Comparison of ENCODE assay signal across 23 cellular contexts in the genomic region with DNA sequence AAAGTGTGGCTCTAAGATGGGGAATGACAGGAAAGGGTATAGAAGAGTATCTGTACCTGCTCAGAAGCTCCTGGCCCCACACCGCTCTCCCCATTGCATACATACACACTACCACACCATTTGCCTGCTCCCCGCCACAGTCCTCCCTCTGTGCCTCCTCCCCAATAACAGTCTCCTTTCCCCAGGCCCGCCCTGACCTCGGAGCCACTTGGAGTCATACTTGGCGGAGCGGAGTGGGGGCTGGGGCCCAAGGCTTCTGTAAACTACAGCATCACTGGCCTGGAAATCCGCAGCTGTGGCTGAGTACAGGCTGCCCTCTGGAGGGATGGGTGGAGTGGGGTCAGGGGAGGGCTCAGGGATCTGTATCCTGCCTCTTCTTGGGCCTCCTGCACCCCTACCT. TPM values are rescaled to one million over a fixed set of nuclear protein-coding genes. Genes with fewer than 3 reads are reported as not detected.
DNase-seq lines count a peak whose midpoint lies in the region; ATAC-seq, FAIRE-seq and TF ChIP-seq lines count a peak whose summit lies in the region.
"Had no signal": no experiment of that assay in that cellular context is flagged by ENCODE, and none has a peak within 500 bp of the region (broad histone marks: within the 10 kb centered on the region; RNA-seq: fewer than 3 reads in every experiment).

No MANE protein-coding gene starts in this region.

- H3K4me3 ChIP-seq in H7 (ENCODE audit: insufficient read depth, low read depth, low read length): no peak overlapping the region
- H3K4me3 ChIP-seq in bronchial epithelial cell (ENCODE audit: low read depth, low read length): no peak overlapping the region
- no peak overlapping the region for H3K4me3 ChIP-seq in neuronal stem cell (ENCODE audit: low read length in 2 of 2)
- no peak overlapping the region for H3K4me3 ChIP-seq in gastrocnemius medialis

- H3K9me3 ChIP-seq in neuronal stem cell (replicated peaks in 1 of 2; ENCODE audit: control insufficient read depth in 2 of 2, insufficient read depth in 1 of 2, low read depth in 1 of 2, low read length in 2 of 2): no peaks in the 10 kb centered on the region
- H3K9me3 ChIP-seq in gastrocnemius medialis: no peaks in the 10 kb centered on the region

- in situ Hi-C loops in gastrocnemius medialis (cut with MboI; ENCODE audit: low sequenced_read_pairs in 4 of 4): no loop called here

- H3K36me3 ChIP-seq in H7 (replicated peaks; ENCODE audit: control insufficient read depth, insufficient read depth, low read length): peaks cover 4% of the 10 kb centered on the region
- no peaks in the 10 kb centered on the region for H3K36me3 ChIP-seq in bronchial epithelial cell (ENCODE audit: control insufficient read depth, insufficient read depth, low read length)
- peaks cover 44 to 80% of the 10 kb centered on the region in 2 donors for H3K36me3 ChIP-seq in neuronal stem cell (replicated peaks in 1 of 2; ENCODE audit: control insufficient read depth in 2 of 2, insufficient read depth in 2 of 2, low read length in 2 of 2)
- peaks cover 0 to 76% of the 10 kb centered on the region in 2 donors for H3K36me3 ChIP-seq in gastrocnemius medialis

- WGBS in neuronal stem cell (ENCODE audit: extremely low coverage in 2 of 2, insufficient read length in 2 of 2, insufficient replicate concordance in 1 of 2), 2 donors: no CpG with 5 or more reads among the region's 7 CpGs

- no peak overlapping the region for H3K18ac ChIP-seq in neuronal stem cell (ENCODE audit: low read length)

- H4K8ac ChIP-seq in neuronal stem cell (ENCODE audit: low read depth, low read length): peak overlapping the region; percentile 82

- H3K27ac ChIP-seq in neuronal stem cell (replicated peaks; ENCODE audit: low read length): no peak overlapping the region
- peak overlapping the region in 3 of 4 donors; percentile 24 to 98 (median 43) for H3K27ac ChIP-seq in gastrocnemius medialis

- no peak for TF ChIP-seq POLR2A in gastrocnemius medialis (IDR thresholded peaks at IDR 0.05)

- no peak overlapping the region for H2AK5ac ChIP-seq in neuronal stem cell (ENCODE audit: low read depth, low read length)

- H2AFZ ChIP-seq in neuronal stem cell (ENCODE audit: low read length): no peak overlapping the region

- FAIRE-seq in bronchial epithelial cell (lab: Jason Lieb, UNC): peak; percentile 52
- FAIRE-seq: GM12891, H54 had no signal

- ATAC-seq in gastrocnemius medialis (no peak), HG02610 (IDR thresholded peaks at IDR 0.05; ENCODE audit: unreplicated experiment) (no peak)
- ATAC-seq: HCT116 had no signal

- no peak overlapping the region for H3K4me2 ChIP-seq in neuronal stem cell (ENCODE audit: insufficient read depth, low read length, poor library complexity, severe bottlenecking)

- no peak overlapping the region for H3K9ac ChIP-seq in neuronal stem cell (ENCODE audit: low read depth, low read length, poor library complexity)

- H2BK5ac ChIP-seq in neuronal stem cell (ENCODE audit: low read length): no peak overlapping the region

- no peak overlapping the region for H3K4ac ChIP-seq in neuronal stem cell (ENCODE audit: low read length)

- H3K4me1 ChIP-seq in neuronal stem cell (ENCODE audit: control insufficient read depth in 2 of 2, insufficient read depth in 1 of 2, low read depth in 1 of 2, low read length in 2 of 2) (peaks cover 2 to 5% of the 10 kb centered on the region in 2 donors), gastrocnemius medialis (peaks cover 25 to 33% of the 10 kb centered on the region in 2 donors)

- no peak overlapping the region for H2BK120ac ChIP-seq in neuronal stem cell (ENCODE audit: low read depth, low read length)

- H3K27me3 ChIP-seq in H7 (ENCODE audit: control insufficient read depth, insufficient read depth, low read length) (peaks cover 24% of the 10 kb centered on the region), bronchial epithelial cell (ENCODE audit: control insufficient read depth, insufficient read depth, low read length) (no peaks in the 10 kb centered on the region), neuronal stem cell (ENCODE audit: control insufficient read depth in 3 of 3, insufficient read depth in 3 of 3, low read depth in 1 of 3, low read length in 3 of 3) (peaks cover 0 to 14% (median 0%) of the 10 kb centered on the region in 3 experiments), gastrocnemius medialis (no peaks in the 10 kb centered on the region)

- H3K79me1 ChIP-seq in neuronal stem cell (ENCODE audit: low read depth, low read length): peaks cover 1% of the 10 kb centered on the region

- no peak overlapping the region for H4K91ac ChIP-seq in neuronal stem cell (ENCODE audit: low read depth, low read length, poor library complexity)

- intact Hi-C loops in gastrocnemius medialis (cut with DNase I; ENCODE audit: low total_unique reads): no loop called here

- peak; percentile 13 for DNase-seq in H7
- DNase-seq in bronchial epithelial cell (ENCODE audit: low read depth): no peak
- no peak for DNase-seq in neuronal stem cell (ENCODE audit: low spot score)
- peak in 1 of 2 donors; percentile 31 for DNase-seq in gastrocnemius medialis
- no peak for DNase-seq in stimulated activated CD4-positive, alpha-beta T cell treated with anti-CD3 and anti-CD28 coated beads, Interleukin-4, amount 100 ng/mL, for 4 hours
- DNase-seq in NCI-H526 (lab: John Stamatoyannopoulos, UW): no peak
- DNase-seq: C1 segment of cervical spinal cord; Calu3; CD4-positive, alpha-beta memory T cell; COR-L47; DMS53; DMS79 treated with DMSO at 0.1 percent for 48 hours; GF-D8; GOT3 had no signal

- TF ChIP-seq CTCF in bronchial epithelial cell (IDR thresholded peaks at IDR 0.05; ENCODE audit: insufficient read depth, low read length, severe bottlenecking): no peak
- TF ChIP-seq CTCF in gastrocnemius medialis (IDR thresholded peaks at IDR 0.05 in 4 of 5, conservative IDR thresholded peaks at IDR 0.05 in 1 of 5): no peak

- H2BK15ac ChIP-seq in neuronal stem cell (ENCODE audit: low read length): no peak overlapping the region

- H3K14ac ChIP-seq in neuronal stem cell (ENCODE audit: low read length): no peak overlapping the region

- no peak overlapping the region for H2BK12ac ChIP-seq in neuronal stem cell (ENCODE audit: low read length)

- no peak overlapping the region for H3K23ac ChIP-seq in neuronal stem cell (ENCODE audit: low read depth, low read length, poor library complexity)

RNA-seq across cellular contexts. Expression of gene SEMA6C, which starts 8.6 kb away (rescaled TPM):
- 6.1 and 8.0 TPM in 2 replicates for total RNA-seq in H7 (2014; rRNA removed; shearing (Covaris generic))
- total RNA-seq in bronchial epithelial cell: 0.38 and 0.53 TPM in 2 replicates
- 15.6 TPM for polyA plus RNA-seq in neuronal stem cell (2013, experiment 1 of 2)
- 17.4 TPM for polyA plus RNA-seq in neuronal stem cell (2013, experiment 2 of 2)
- total RNA-seq in gastrocnemius medialis: 100 to 1,000 TPM in 2 of 4 donors, 10 to 100 TPM in 2; 51.5 to 121 (median 108) TPM

RNA-seq across cellular contexts. Expression of gene TNFAIP8L2, which starts 18.7 kb away (rescaled TPM):
- 0.14 and 0.15 TPM in 2 replicates for total RNA-seq in H7 (2014; rRNA removed; shearing (Covaris generic))
- not detected in 2 replicates for total RNA-seq in bronchial epithelial cell
- polyA plus RNA-seq in neuronal stem cell (2013, experiment 1 of 2): not detected
- polyA plus RNA-seq in neuronal stem cell (2013, experiment 2 of 2): not detected
- total RNA-seq in gastrocnemius medialis: 1 to 10 TPM in 3 of 4 donors, not detected in 1; 1.1 to 3.1 (median 1.4) TPM
- total RNA-seq: A172, A673, Calu3, Daoy, G401 had no signal
- polyA plus RNA-seq: BJ had no signal

RNA-seq across cellular contexts. Expression of gene LYSMD1, which starts 27.9 kb away (rescaled TPM):
- 20.0 and 22.5 TPM in 2 replicates for total RNA-seq in H7 (2014; rRNA removed; shearing (Covaris generic))
- 5.0 and 8.6 TPM in 2 replicates for total RNA-seq in bronchial epithelial cell
- 7.6 TPM for polyA plus RNA-seq in neuronal stem cell (2013, experiment 1 of 2)
- polyA plus RNA-seq in neuronal stem cell (2013, experiment 2 of 2): 6.8 TPM
- total RNA-seq in gastrocnemius medialis: 10 to 100 TPM; 11.4 to 14.6 (median 13.7) TPM

RNA-seq across cellular contexts. Expression of gene SCNM1, which starts 28.2 kb away (rescaled TPM):
- 76.1 and 78.8 TPM in 2 replicates for total RNA-seq in H7 (2014; rRNA removed; shearing (Covaris generic))
- total RNA-seq in bronchial epithelial cell (19.7 and 34.9 TPM in 2 replicates), gastrocnemius medialis (10 to 100 TPM; 17.7 to 56.1 (median 35.6) TPM)
- polyA plus RNA-seq in neuronal stem cell (2013, experiment 1 of 2): 38.6 TPM
- 37.5 TPM for polyA plus RNA-seq in neuronal stem cell (2013, experiment 2 of 2)

RNA-seq across cellular contexts. Expression of gene TMOD4, which starts 38.0 kb away (rescaled TPM):
- 0.80 TPM in 1 of 2 replicates, not detected in the other for total RNA-seq in H7 (2014; rRNA removed; shearing (Covaris generic))
- total RNA-seq in bronchial epithelial cell (not detected in 2 replicates), gastrocnemius medialis (100 to 1,000 TPM in 3 of 4 donors, 10 to 100 TPM in 1; 58.3 to 315 (median 188) TPM)
- 0.24 TPM for polyA plus RNA-seq in neuronal stem cell (2013, experiment 1 of 2)
- 0.33 TPM for polyA plus RNA-seq in neuronal stem cell (2013, experiment 2 of 2)
- total RNA-seq: G401 had no signal
- polyA plus RNA-seq: CD4-positive, alpha-beta memory T cell had no signal
